ENCODE assay signal across 17 cellular contexts in genomic region chr20:385448-385847, GRCh38. TPM values are rescaled to one million over a fixed set of nuclear protein-coding genes. Genes with fewer than 3 reads are reported as not detected.
A peak's percentile ranks its signal among the peaks of the same experiment; 100 is the strongest.
DNase-seq lines count a peak whose midpoint lies in the region; FAIRE-seq and TF ChIP-seq lines count a peak whose summit lies in the region.
"Had no signal": no experiment of that assay in that cellular context is flagged by ENCODE, and none has a peak within 500 bp of the region (broad histone marks: within the 10 kb centered on the region; RNA-seq: fewer than 3 reads in every experiment).

No MANE protein-coding gene starts in this region.

- peaks cover 12% of the 10 kb centered on the region for H3K36me3 Mint-ChIP-seq in activated naive CD4-positive, alpha-beta T cell treated with anti-CD3 and anti-CD28 coated beads, Interleukin-2, amount 50 U/mL, for 24 hours
- H3K36me3 Mint-ChIP-seq in activated naive CD4-positive, alpha-beta T cell treated with anti-CD3 and anti-CD28 coated beads for 36 hours (ENCODE audit: low read depth), result peaks cover 37% of the 10 kb centered on the region

- no peak for FAIRE-seq in GM12892 (lab: Jason Lieb, UNC)
- FAIRE-seq: A204.1, GM19239 had no signal

- BruUV-seq in PC-9 (replicated peaks; lab: Mats Ljungman, UMichigan), result no TSS peak

- no peaks in the 10 kb centered on the region for H3K9me3 Mint-ChIP-seq in activated naive CD4-positive, alpha-beta T cell treated with anti-CD3 and anti-CD28 coated beads, Interleukin-2, amount 50 U/mL, for 24 hours
- H3K9me3 Mint-ChIP-seq in activated naive CD4-positive, alpha-beta T cell treated with anti-CD3 and anti-CD28 coated beads for 36 hours, result no peaks in the 10 kb centered on the region
- H3K9me3 Mint-ChIP-seq: CD4-positive, alpha-beta T cell had no signal

- peaks cover 18% of the 10 kb centered on the region for H3K4me1 Mint-ChIP-seq in activated naive CD4-positive, alpha-beta T cell treated with anti-CD3 and anti-CD28 coated beads, Interleukin-2, amount 50 U/mL, for 24 hours
- H3K4me1 Mint-ChIP-seq in activated naive CD4-positive, alpha-beta T cell treated with anti-CD3 and anti-CD28 coated beads for 36 hours (ENCODE audit: low read depth), result peaks cover 21% of the 10 kb centered on the region

- H3K4me1 ChIP-seq in PC-9 (replicated peaks; ENCODE audit: insufficient read depth), result peaks cover 27% of the 10 kb centered on the region

- H3K36me3 ChIP-seq in PC-9 (ENCODE audit: low read depth), result peaks cover 83% of the 10 kb centered on the region

- CTCF ChIA-PET in activated naive CD4-positive, alpha-beta T cell treated with anti-CD3 and anti-CD28 coated beads for 36 hours (lab: Charles Lee), result interaction anchor here (0.6 kb wide), 1 partner anchor 311 kb away, joined by 4 read pairs; no protein-coding TSS in a partner anchor
- CTCF ChIA-PET in PC-9 (lab: Charles Lee), result no interaction called here

- no peak overlapping the region for H3K4me3 Mint-ChIP-seq in activated naive CD4-positive, alpha-beta T cell treated with anti-CD3 and anti-CD28 coated beads, Interleukin-2, amount 50 U/mL, for 24 hours
- no peak overlapping the region for H3K4me3 Mint-ChIP-seq in activated naive CD4-positive, alpha-beta T cell treated with anti-CD3 and anti-CD28 coated beads for 36 hours

- peaks cover 90% of the 10 kb centered on the region for H3K79me2 ChIP-seq in PC-9 (ENCODE audit: low read depth)

- no peaks in the 10 kb centered on the region for H3K27me3 ChIP-seq in PC-9 (ENCODE audit: insufficient read depth, low read depth)

- intact Hi-C loops in activated naive CD4-positive, alpha-beta T cell treated with anti-CD3 and anti-CD28 coated beads for 36 hours (cut with micrococcal nuclease), result no loop called here
- intact Hi-C loops in PC-9 (cut with micrococcal nuclease; ENCODE audit: unreplicated experiment), result no loop called here

- peak overlapping the region; percentile 7; the same call in 1 of the 2 replicates for H3K27ac ChIP-seq in PC-9

- TF ChIP-seq CTCF in PC-9 (conservative IDR thresholded peaks at IDR 0.05) (no peak), epithelial cell of esophagus (IDR thresholded peaks at IDR 0.05; ENCODE audit: insufficient read depth, low read depth, low read length, missing control alignments) (no peak), GM20000 (IDR thresholded peaks at IDR 0.05; ENCODE audit: extremely low read depth, missing control alignments) (no peak)

- no peaks in the 10 kb centered on the region for H3K9me3 ChIP-seq in PC-9 (ENCODE audit: insufficient read depth, low read depth)

- H3K27ac Mint-ChIP-seq in activated naive CD4-positive, alpha-beta T cell treated with anti-CD3 and anti-CD28 coated beads, Interleukin-2, amount 50 U/mL, for 24 hours, result peak overlapping the region; percentile 2
- no peak overlapping the region for H3K27ac Mint-ChIP-seq in activated naive CD4-positive, alpha-beta T cell treated with anti-CD3 and anti-CD28 coated beads for 36 hours
- H3K27ac Mint-ChIP-seq: CD4-positive, alpha-beta T cell had no signal

- H3K4me2 ChIP-seq in PC-9, result no peak overlapping the region

- peaks cover 75% of the 10 kb centered on the region for H3F3A ChIP-seq in PC-9 (ENCODE audit: insufficient read depth, low read depth)

- no peak for TF ChIP-seq POLR2A in GM12892 (IDR thresholded peaks at IDR 0.05; ENCODE audit: low read depth, low read length)

- peaks cover 79% of the 10 kb centered on the region for H4K20me1 ChIP-seq in PC-9 (ENCODE audit: insufficient read depth)

- no peaks in the 10 kb centered on the region for H3K9me2 ChIP-seq in PC-9 (ENCODE audit: insufficient read depth)

- H3K27me3 Mint-ChIP-seq in activated naive CD4-positive, alpha-beta T cell treated with anti-CD3 and anti-CD28 coated beads, Interleukin-2, amount 50 U/mL, for 24 hours, result no peaks in the 10 kb centered on the region
- H3K27me3 Mint-ChIP-seq in activated naive CD4-positive, alpha-beta T cell treated with anti-CD3 and anti-CD28 coated beads for 36 hours (ENCODE audit: low read depth), result no peaks in the 10 kb centered on the region
- H3K27me3 Mint-ChIP-seq: CD4-positive, alpha-beta T cell had no signal

- no peak for DNase-seq in activated naive CD4-positive, alpha-beta T cell treated with anti-CD3 and anti-CD28 coated beads for 36 hours
- no peak for DNase-seq in PC-9
- DNase-seq in epithelial cell of esophagus (ENCODE audit: low read depth), result peak; percentile 42
- peak; percentile 71 for DNase-seq in renal cortical epithelial cell (ENCODE audit: low read depth)
- DNase-seq in NCI-H524 (lab: John Stamatoyannopoulos, UW), result no peak
- no peak for DNase-seq in GM20000 (ENCODE audit: low spot score)
- no peak for DNase-seq in GM12892 (ENCODE audit: insufficient read length)
- DNase-seq: CD4-positive, alpha-beta T cell; COR-L47; DMS153; Kasumi-1; NCI-H1048; NCI-H1417 treated with DMSO at 0.1 percent for 48 hours; NCI-H187 had no signal

- no peak overlapping the region for H3K4me3 ChIP-seq in PC-9
- H3K4me3 ChIP-seq in epithelial cell of esophagus (ENCODE audit: low read length), result no peak overlapping the region

- POLR2A ChIA-PET in PC-9 (lab: Charles Lee; ENCODE audit: unreplicated experiment), result interaction anchor here (0.7 kb wide), 2 partner anchors 24 to 76 kb away, joined by 3 to 7 read pairs; no protein-coding TSS in a partner anchor

- no peak overlapping the region for H2AFZ ChIP-seq in PC-9

RNA-seq across cellular contexts. Expression of gene TRIB3, which starts 4.9 kb away (rescaled TPM):
- total RNA-seq in activated naive CD4-positive, alpha-beta T cell treated with anti-CD3 and anti-CD28 coated beads for 36 hours, result 10 to 100 TPM; 47.4 to 49.2 TPM
- total RNA-seq in PC-9 (2021) (81.0 and 82.0 TPM in 2 replicates), renal cortical epithelial cell (22.0 and 114 TPM in 2 replicates)
- 10.5 TPM for polyA plus RNA-seq in GM12892 (2012; ENCODE audit: missing spikeins)

RNA-seq across cellular contexts. Expression of gene RBCK1, which starts 22.7 kb away (rescaled TPM):
- total RNA-seq in activated naive CD4-positive, alpha-beta T cell treated with anti-CD3 and anti-CD28 coated beads for 36 hours, result 100 to 1,000 TPM; 150 to 160 TPM
- total RNA-seq in PC-9 (2021), result 176 and 212 TPM in 2 replicates
- total RNA-seq in renal cortical epithelial cell, result 114 and 166 TPM in 2 replicates
- polyA plus RNA-seq in GM12892 (2012; ENCODE audit: missing spikeins), result 64.6 TPM

RNA-seq across cellular contexts. Expression of gene NRSN2, which starts 38.5 kb away (rescaled TPM):
- total RNA-seq in activated naive CD4-positive, alpha-beta T cell treated with anti-CD3 and anti-CD28 coated beads for 36 hours, result 1 to 10 TPM; 3.9 to 4.2 TPM
- total RNA-seq in PC-9 (2021) (15.0 and 16.5 TPM in 2 replicates), renal cortical epithelial cell (23.8 and 77.9 TPM in 2 replicates)
- 7.4 TPM for polyA plus RNA-seq in GM12892 (2012; ENCODE audit: missing spikeins)

Comparison
In these comparisons a context has a peak if more than half of its experiments do, and no peak if none do; other contexts are left out.
1. DNase-seq: peak in epithelial cell of esophagus (single experiment) and renal cortical epithelial cell (single experiment); none in activated naive CD4-positive, alpha-beta T cell treated with anti-CD3 and anti-CD28 coated beads for 36 hours (single experiment), PC-9 (0 of 2), NCI-H524 (0 of 2), GM20000 (single experiment) and GM12892 (single experiment).